In genomic region chr3:51395493-51396213, GRCh38 we compare ENCODE assay signal across 13 cellular contexts. TPM values are rescaled to one million over a fixed set of nuclear protein-coding genes. Genes with fewer than 3 reads are reported as not detected.
DNase-seq lines count a peak whose midpoint lies in the region; ATAC-seq and TF ChIP-seq lines count a peak whose summit lies in the region.
"Had no signal": no experiment of that assay in that cellular context is flagged by ENCODE, and none has a peak within 500 bp of the region (broad histone marks: within the 10 kb centered on the region; RNA-seq: fewer than 3 reads in every experiment).

No MANE protein-coding gene starts in this region.

- peaks cover 47% of the 10 kb centered on the region for H4K20me1 ChIP-seq in smooth muscle cell (ENCODE audit: low read depth)

- no peak overlapping the region for H2AFZ ChIP-seq in smooth muscle cell (ENCODE audit: low read depth)

- H3K9me3 ChIP-seq in smooth muscle cell (replicated peaks; ENCODE audit: low read depth) (no peaks in the 10 kb centered on the region), tibial nerve (no peaks in the 10 kb centered on the region)

- TF ChIP-seq POLR2A in erythroblast (IDR thresholded peaks at IDR 0.05; ENCODE audit: low read length): peak; percentile 30
- TF ChIP-seq POLR2A in tibial nerve (IDR thresholded peaks at IDR 0.05): no peak

- ATAC-seq in activated T-cell treated with anti-CD3 and anti-CD28 coated beads, Interleukin-2, amount 50 U/mL, for 4 hours: no peak
- no peak for ATAC-seq in HG02642 (IDR thresholded peaks at IDR 0.05; ENCODE audit: poor library complexity, unreplicated experiment)
- ATAC-seq in GM21381 (IDR thresholded peaks at IDR 0.05; ENCODE audit: unreplicated experiment): no peak

- H3K9ac ChIP-seq in smooth muscle cell (ENCODE audit: low read depth): no peak overlapping the region

- TF ChIP-seq EP300 in tibial nerve (IDR thresholded peaks at IDR 0.05): no peak

- DNase-seq in activated T-cell treated with anti-CD3 and anti-CD28 coated beads, Interleukin-2, amount 50 U/mL, for 4 hours: no peak
- DNase-seq in activated T-cell treated with anti-CD3 and anti-CD28 coated beads, Interleukin-2, amount 50 U/mL, for 1 hour: no peak
- DNase-seq in RWPE1 (ENCODE audit: low spot score) (no peak), erythroblast (lab: John Stamatoyannopoulos, UW) (no peak), smooth muscle cell (lab: John Stamatoyannopoulos, UW; ENCODE audit: unreplicated experiment) (no peak), tibial nerve (ENCODE audit: low spot score in 2 of 2) (no peak)
- DNase-seq: effector memory CD4-positive, alpha-beta T cell; EL; KG1; NCI-H187 treated with DMSO at 0.1 percent for 48 hours; stimulated activated CD4-positive, alpha-beta T cell treated with anti-CD3 and anti-CD28 coated beads, Interleukin-15, amount 100 ng/mL, for 24 hours had no signal

- H3K79me2 ChIP-seq in smooth muscle cell (ENCODE audit: low read depth): peaks cover 43% of the 10 kb centered on the region

- peaks cover 29% of the 10 kb centered on the region for H3F3A ChIP-seq in smooth muscle cell (ENCODE audit: low read depth)

- no peaks in the 10 kb centered on the region for H3K27me3 Mint-ChIP-seq in activated T-cell treated with anti-CD3 and anti-CD28 coated beads, Interleukin-2, amount 50 U/mL, for 4 hours (ENCODE audit: low read depth)

- peak overlapping the region; percentile 44 for H3K27ac ChIP-seq in RWPE1
- H3K27ac ChIP-seq in smooth muscle cell (ENCODE audit: low read depth): peak overlapping the region; percentile 23
- no peak overlapping the region for H3K27ac ChIP-seq in tibial nerve

- TF ChIP-seq CTCF in RWPE1 (conservative IDR thresholded peaks at IDR 0.05; ENCODE audit: low read depth): no peak
- TF ChIP-seq CTCF in smooth muscle cell (IDR thresholded peaks at IDR 0.05; ENCODE audit: borderline replicate concordance, insufficient read depth, poor library complexity, severe bottlenecking): no peak
- no peak for TF ChIP-seq CTCF in tibial nerve (IDR thresholded peaks at IDR 0.05)

- H3K4me1 Mint-ChIP-seq in activated T-cell treated with anti-CD3 and anti-CD28 coated beads, Interleukin-2, amount 50 U/mL, for 4 hours (ENCODE audit: low read depth): peaks cover 48% of the 10 kb centered on the region

- no peak overlapping the region for H3K4me2 ChIP-seq in smooth muscle cell

- POLR2A ChIA-PET in RWPE1 (lab: Yijun Ruan, JAX; ENCODE audit: low non-redundant PET): interaction anchor here (0.6 kb wide), 1 partner anchor 29 kb away, joined by 3 read pairs; no protein-coding TSS in a partner anchor

- H3K4me3 Mint-ChIP-seq in activated T-cell treated with anti-CD3 and anti-CD28 coated beads, Interleukin-2, amount 50 U/mL, for 4 hours: peak overlapping the region; percentile 45

- peaks cover 26% of the 10 kb centered on the region for H3K4me1 ChIP-seq in smooth muscle cell (ENCODE audit: low read depth)
- H3K4me1 ChIP-seq in tibial nerve: peaks cover 0 to 62% (median 17%) of the 10 kb centered on the region in 4 donors

- H3K4me3 ChIP-seq in smooth muscle cell (no peak overlapping the region), tibial nerve (no peak overlapping the region)

- H3K27me3 ChIP-seq in smooth muscle cell (ENCODE audit: low read depth) (no peaks in the 10 kb centered on the region), tibial nerve (no peaks in the 10 kb centered on the region)

- WGBS in smooth muscle cell (ENCODE audit: low lambda C conversion rate): 97% methylated on average over 12 of the region's 12 CpGs
- 80 to 84% methylated on average over 12 of the region's 12 CpGs for WGBS in tibial nerve, 2 donors

- no peaks in the 10 kb centered on the region for H3K36me3 ChIP-seq in smooth muscle cell (ENCODE audit: low read depth)
- H3K36me3 ChIP-seq in tibial nerve: peaks cover 0 to 84% (median 8%) of the 10 kb centered on the region in 3 donors

- CTCF ChIA-PET in RWPE1 (lab: Yijun Ruan, JAX): no interaction called here

- H3K9me3 Mint-ChIP-seq in activated T-cell treated with anti-CD3 and anti-CD28 coated beads, Interleukin-2, amount 50 U/mL, for 4 hours: no peaks in the 10 kb centered on the region

- peaks cover 25% of the 10 kb centered on the region for H3K36me3 Mint-ChIP-seq in activated T-cell treated with anti-CD3 and anti-CD28 coated beads, Interleukin-2, amount 50 U/mL, for 4 hours (ENCODE audit: insufficient read depth)

RNA-seq across cellular contexts. Expression of gene RBM15B, which starts 4.6 kb away (rescaled TPM):
- 10 to 100 TPM; 42.1 to 43.4 (median 42.3) TPM for total RNA-seq in activated T-cell treated with anti-CD3 and anti-CD28 coated beads, Interleukin-2, amount 50 U/mL, for 4 hours
- total RNA-seq in smooth muscle cell (18.9 and 21.7 TPM in 2 replicates), tibial nerve (10 to 100 TPM; 22.6 to 32.4 (median 26.0) TPM)
- polyA plus RNA-seq in smooth muscle cell: 32.3 and 38.0 TPM in 2 replicates

RNA-seq across cellular contexts. Expression of gene MANF, which starts 10.6 kb away (rescaled TPM):
- 100 to 1,000 TPM; 226 to 237 (median 236) TPM for total RNA-seq in activated T-cell treated with anti-CD3 and anti-CD28 coated beads, Interleukin-2, amount 50 U/mL, for 4 hours
- total RNA-seq in smooth muscle cell: 137 and 191 TPM in 2 replicates
- polyA plus RNA-seq in smooth muscle cell: 135 and 140 TPM in 2 replicates
- 10 to 100 TPM in 3 of 4 donors, 1 to 10 TPM in 1; 9.8 to 28.4 (median 23.0) TPM for total RNA-seq in tibial nerve

Comparison
In these comparisons a context has a peak if more than half of its experiments do, and no peak if none do; other contexts are left out.
1. H3K27ac ChIP-seq: peak in RWPE1 (single experiment) and smooth muscle cell (single experiment); none in tibial nerve (0 of 4).